In genomic region chr2:238066218-238066617, GRCh38 we compare ENCODE assay signal across 18 cellular contexts. TPM values are rescaled to one million over a fixed set of nuclear protein-coding genes. Genes with fewer than 3 reads are reported as not detected.
"Had no signal": no experiment of that assay in that cellular context is flagged by ENCODE, and none has a peak within 500 bp of the region (broad histone marks: within the 10 kb centered on the region; RNA-seq: fewer than 3 reads in every experiment).

No MANE protein-coding gene starts in this region.

- H3K27ac Mint-ChIP-seq: activated CD8-positive, alpha-beta memory T cell treated with anti-CD3 and anti-CD28 coated beads, Interleukin-2, amount 10 ng/mL, durations not matched to agents 7 days and 5 days; mesothelial cell of epicardium; nephron; stimulated activated memory B cell treated with anti-CD40 and anti-IgM and Interleukin-4, amounts not matched to agents 10 μg/mL and 1 μg/mL and 100 μg/mL, for 72 hours had no signal

- H3K27me3 Mint-ChIP-seq: activated CD8-positive, alpha-beta memory T cell treated with anti-CD3 and anti-CD28 coated beads, Interleukin-2, amount 10 ng/mL, durations not matched to agents 7 days and 5 days; stimulated activated memory B cell treated with anti-CD40 and anti-IgM and Interleukin-4, amounts not matched to agents 10 μg/mL and 1 μg/mL and 100 μg/mL, for 72 hours had no signal

- H3K4me3 ChIP-seq: gastrocnemius medialis, heart left ventricle, left lung, sigmoid colon, thyroid gland had no signal

- H3K9me3 Mint-ChIP-seq: mesothelial cell of epicardium, nephron had no signal

- DNase-seq: activated CD4-positive, alpha-beta T cell treated with anti-CD3 and anti-CD28 coated beads, Interleukin-2, amount 50 U/mL, for 1 hour; activated CD8-positive, alpha-beta memory T cell treated with anti-CD3 and anti-CD28 coated beads, Interleukin-2, amount 10 ng/mL, durations not matched to agents 7 days and 5 days; activated gamma-delta T cell treated with Interleukin-2 at 50 U/mL for 16 hours; activated T-cell treated with anti-CD3 and anti-CD28 coated beads, Interleukin-2, amount 50 U/mL, for 4 hours; amniotic stem cell; effector CD4-positive, alpha-beta T cell; gastrocnemius medialis; heart left ventricle; left lung; SIG-M5; sigmoid colon; thyroid gland; WERI-Rb-1 had no signal

- H3K4me3 Mint-ChIP-seq: activated CD8-positive, alpha-beta memory T cell treated with anti-CD3 and anti-CD28 coated beads, Interleukin-2, amount 10 ng/mL, durations not matched to agents 7 days and 5 days; activated T-cell treated with anti-CD3 and anti-CD28 coated beads, Interleukin-2, amount 50 U/mL, for 4 hours; mesothelial cell of epicardium; nephron; stimulated activated memory B cell treated with anti-CD40 and anti-IgM and Interleukin-4, amounts not matched to agents 10 μg/mL and 1 μg/mL and 100 μg/mL, for 72 hours had no signal

- H3K27me3 ChIP-seq: gastrocnemius medialis, heart left ventricle, left lung, sigmoid colon, thyroid gland had no signal

- H3K9me3 ChIP-seq: gastrocnemius medialis, heart left ventricle, left lung, sigmoid colon, thyroid gland had no signal

- H3K27ac ChIP-seq: gastrocnemius medialis, heart left ventricle, left lung, sigmoid colon, thyroid gland, WERI-Rb-1 had no signal

- ATAC-seq: activated CD8-positive, alpha-beta memory T cell treated with anti-CD3 and anti-CD28 coated beads, Interleukin-2, amount 10 ng/mL, durations not matched to agents 7 days and 5 days; esophagus mucosa; gastrocnemius medialis; heart left ventricle; left lung; stimulated activated memory B cell treated with anti-CD40 and anti-IgM and Interleukin-4, amounts not matched to agents 10 μg/mL and 1 μg/mL and 100 μg/mL, for 72 hours had no signal

RNA-seq across cellular contexts. Expression of gene ESPNL, which starts 33.9 kb away (rescaled TPM):
- total RNA-seq: lung microvascular endothelial cell had no signal
